ENCODE assay signal across 16 cellular contexts in the genomic region with DNA sequence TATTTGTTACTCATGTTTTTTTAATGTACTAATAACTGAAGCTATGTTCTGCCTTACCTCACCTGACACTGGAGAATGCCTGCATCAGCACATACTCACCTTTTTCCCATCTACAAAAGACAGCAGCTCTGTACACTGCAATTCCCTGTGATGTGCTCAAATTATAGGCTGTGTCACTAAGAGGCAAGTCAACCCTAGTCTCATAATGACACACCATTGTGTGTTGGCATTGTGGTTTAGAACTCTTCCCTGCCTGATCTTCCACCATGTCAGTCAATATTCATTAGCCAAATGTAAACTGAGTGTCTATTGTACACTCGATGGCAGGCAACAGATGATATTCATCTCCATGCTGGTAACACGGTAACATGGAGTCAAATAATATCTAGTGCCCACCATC.
"Had no signal": no experiment of that assay in that cellular context is flagged by ENCODE, and none has a peak within 500 bp of the region (broad histone marks: within the 10 kb centered on the region; RNA-seq: fewer than 3 reads in every experiment).

No MANE protein-coding gene starts in this region.

- H3K4me3 ChIP-seq: esophagus muscularis mucosa, psoas muscle, spleen, tibial artery had no signal

- H3K27me3 ChIP-seq: esophagus muscularis mucosa, neutrophil, spleen, tibial artery had no signal

- H3K36me3 ChIP-seq: esophagus muscularis mucosa, neutrophil, spleen, tibial artery had no signal

- H3K4me1 ChIP-seq: esophagus muscularis mucosa, psoas muscle, spleen, tibial artery had no signal

- H3K9me3 ChIP-seq: esophagus muscularis mucosa, neutrophil, psoas muscle, tibial artery had no signal

- DNase-seq: effector memory CD4-positive, alpha-beta T cell; kidney; left colon; mesendoderm; naive thymus-derived CD4-positive, alpha-beta T cell; nephron progenitor cell; psoas muscle; retina; spleen; stimulated activated CD4-positive, alpha-beta T cell treated with anti-CD3 and anti-CD28 coated beads, Interleukin-15, amount 100 ng/mL, for 24 hours; stimulated activated CD4-positive, alpha-beta T cell treated with anti-CD3 and anti-CD28 coated beads, Interleukin-1b, Interleukin-23, amount 100 ng/mL, for 48 hours; stimulated activated CD4-positive, alpha-beta T cell treated with anti-CD3 and anti-CD28 coated beads, Interleukin-4, amount 100 ng/mL, for 24 hours; tibial artery had no signal

- H3K27ac ChIP-seq: epithelial cell of prostate, esophagus muscularis mucosa, neutrophil, psoas muscle, spleen, tibial artery had no signal
